32 cellular contexts compared by ENCODE assay signal in the genomic region with DNA sequence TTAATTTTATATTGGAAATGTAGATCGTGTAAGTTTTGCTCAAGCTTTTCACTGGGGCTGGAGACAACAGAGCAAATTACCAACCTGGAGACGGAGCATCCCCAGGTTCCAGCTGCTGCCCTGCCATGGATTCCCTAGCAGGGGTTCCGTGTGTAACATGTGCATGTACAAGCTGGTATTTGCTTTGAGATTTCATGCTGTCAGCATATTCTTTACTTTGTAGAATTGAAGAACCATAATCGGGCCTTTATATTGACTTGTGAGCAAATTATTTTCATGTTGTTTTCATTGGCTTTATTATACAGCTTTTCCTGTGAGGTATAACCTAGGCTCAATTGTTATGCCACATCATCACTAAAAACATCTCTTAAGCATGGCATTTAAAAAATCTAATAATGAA.
DNase-seq lines count a peak whose midpoint lies in the region; ATAC-seq, FAIRE-seq and TF ChIP-seq lines count a peak whose summit lies in the region.
"Had no signal": no experiment of that assay in that cellular context is flagged by ENCODE, and none has a peak within 500 bp of the region (broad histone marks: within the 10 kb centered on the region; RNA-seq: fewer than 3 reads in every experiment).

No MANE protein-coding gene starts in this region.

- H2BK20ac ChIP-seq in IMR-90 (ENCODE audit: low read depth, low read length): no peak overlapping the region

- H2AK9ac ChIP-seq in IMR-90 (replicated peaks; ENCODE audit: low read depth, low read length, poor library complexity): no peak overlapping the region

- no peak for TF ChIP-seq EP300 in HepG2 (IDR thresholded peaks at IDR 0.05; ENCODE audit: low read depth in 2 of 2, low read length in 2 of 2)
- no peak for TF ChIP-seq EP300 in HepG2 (CRISPR knock-in tag; IDR thresholded peaks at IDR 0.05; ENCODE audit: borderline replicate concordance)
- no peak for TF ChIP-seq EP300 in A549 (IDR thresholded peaks at IDR 0.05)
- no peak for TF ChIP-seq EP300 in K562 (IDR thresholded peaks at IDR 0.05; ENCODE audit: low read length)

- CTCF ChIA-PET in HepG2 (lab: Yijun Ruan, JAX; ENCODE audit: low intra/inter-chr PET ratio, low total read pairs) (no interaction called here), A549 (lab: Yijun Ruan, JAX) (no interaction called here), IMR-90 (lab: Yijun Ruan, JAX) (no interaction called here), K562 (lab: Yijun Ruan, JAX; ENCODE audit: low intra/inter-chr PET ratio) (no interaction called here)

- H3K23ac ChIP-seq in IMR-90 (ENCODE audit: low read depth, low read length): no peak overlapping the region

- no peaks in the 10 kb centered on the region for H3K9me1 ChIP-seq in IMR-90 (ENCODE audit: insufficient read depth, low read length)
- no peaks in the 10 kb centered on the region for H3K9me1 ChIP-seq in K562 (ENCODE audit: control insufficient read depth, insufficient read depth, low read length)

- WGBS in HepG2 (ENCODE audit: low lambda C conversion rate): 6% methylated on average over 4 of the region's 4 CpGs
- WGBS in right lobe of liver (ENCODE audit: insufficient coverage, low coverage, low lambda C conversion rate, missing lambda C conversion rate): 63% methylated on average over 4 of the region's 4 CpGs
- WGBS in A549 (ENCODE audit: missing lambda C conversion rate): 22% methylated on average over 4 of the region's 4 CpGs
- WGBS in IMR-90 (ENCODE audit: extremely low coverage in 2 of 2, insufficient read length in 1 of 2), 2 experiments: no CpG with 5 or more reads among the region's 4 CpGs
- WGBS in K562 (ENCODE audit: insufficient coverage, low coverage, missing lambda C conversion rate): 2% methylated on average over 4 of the region's 4 CpGs

- H4K5ac ChIP-seq in IMR-90 (ENCODE audit: low read depth, low read length): no peak overlapping the region

- no peak overlapping the region for H2AK5ac ChIP-seq in IMR-90 (ENCODE audit: low read depth, low read length)

- no peak overlapping the region for H3K18ac ChIP-seq in IMR-90 (ENCODE audit: low read depth, low read length)

- H2BK15ac ChIP-seq in IMR-90 (ENCODE audit: low read depth, low read length): no peak overlapping the region

- no peaks in the 10 kb centered on the region for H3K79me1 ChIP-seq in IMR-90 (ENCODE audit: low read depth in 1 of 2, low read length in 2 of 2)

- H3K4me3 ChIP-seq in HepG2 (replicated peaks in 1 of 3; ENCODE audit: insufficient read depth in 1 of 3, low read depth in 2 of 3, low read length in 3 of 3) (no peak overlapping the region), right lobe of liver (no peak overlapping the region), A549 (no peak overlapping the region), IMR-90 (ENCODE audit: insufficient read depth, low read depth, low read length) (no peak overlapping the region), K562 (no peak overlapping the region), dorsolateral prefrontal cortex (no peak overlapping the region)
- H3K4me3 ChIP-seq: BLaER1; BLaER1 treated with 17β-estradiol and CSF1 and Interleukin-3, amounts not matched to agents 10 nM and 100 nM had no signal

- H4K91ac ChIP-seq in IMR-90 (ENCODE audit: insufficient read depth, low read depth, low read length): no peak overlapping the region

- H3K27ac ChIP-seq in HepG2 (ENCODE audit: extremely low read length, insufficient read depth, low read length) (no peak overlapping the region), right lobe of liver (no peak overlapping the region), A549 (no peak overlapping the region), IMR-90 (ENCODE audit: insufficient read depth, low read length) (no peak overlapping the region), K562 (ENCODE audit: extremely low read depth, low read depth, low read length) (no peak overlapping the region), dorsolateral prefrontal cortex (no peak overlapping the region)
- H3K27ac ChIP-seq: 22Rv1; BLaER1; BLaER1 treated with 17β-estradiol and CSF1 and Interleukin-3, amounts not matched to agents 10 nM and 100 nM; C4-2B had no signal

- POLR2A ChIA-PET in HepG2 (lab: Yijun Ruan, JAX) (no interaction called here), A549 (lab: Yijun Ruan, JAX) (no interaction called here), IMR-90 (lab: Charles Lee; ENCODE audit: unreplicated experiment) (no interaction called here), K562 (lab: Yijun Ruan, JAX) (no interaction called here)

- TF ChIP-seq POLR2A in HepG2 (IDR thresholded peaks at IDR 0.05; ENCODE audit: insufficient read depth in 1 of 2, low read depth in 2 of 2, low read length in 2 of 2) (no peak), right lobe of liver (IDR thresholded peaks at IDR 0.05) (no peak), A549 (IDR thresholded peaks at IDR 0.05; ENCODE audit: low read length) (no peak), IMR-90 (IDR thresholded peaks at IDR 0.05; ENCODE audit: low read depth, low read length) (no peak), K562 (conservative IDR thresholded peaks at IDR 0.05) (no peak)

- DNase-seq in HepG2 (ENCODE audit: low spot score) (no peak), right lobe of liver (no peak), A549 (ENCODE audit: low read depth in 1 of 2, low spot score in 1 of 2) (no peak), IMR-90 (no peak), K562 (ENCODE audit: extremely low read depth in 1 of 4, low spot score in 3 of 4) (no peak), NCI-H146 treated with DMSO at 0.1 percent for 48 hours (lab: John Stamatoyannopoulos, UW; ENCODE audit: unreplicated experiment) (no peak), dorsolateral prefrontal cortex (no peak)
- no peak for DNase-seq in stimulated activated naive CD8-positive, alpha-beta T cell treated with anti-CD3 and anti-CD28 coated beads, Interleukin-15, Interleukin-2, amounts not matched to agents 100 U/mL and 50 U/mL, for 24 hours
- DNase-seq: 8988T; ACHN; AML-193; BE2C; C1 segment of cervical spinal cord; Caco-2; Calu3; CD4-positive, alpha-beta memory T cell; CD4-positive, alpha-beta T cell; CD4-positive, CD25-positive, alpha-beta regulatory T cell; CD8-positive, alpha-beta memory T cell; CD8-positive, alpha-beta T cell; COR-L47; DMS 273 treated with DMSO at 0.1 percent for 48 hours; DMS153; DMS53; DMS79; DMS79 treated with DMSO at 0.1 percent for 48 hours; DND-41; EL had no signal

- H3K27me3 ChIP-seq in HepG2 (ENCODE audit: control insufficient read depth in 1 of 2, insufficient read depth in 2 of 2, low read length in 2 of 2) (no peaks in the 10 kb centered on the region), right lobe of liver (no peaks in the 10 kb centered on the region), IMR-90 (ENCODE audit: control insufficient read depth, insufficient read depth, low read length) (no peaks in the 10 kb centered on the region), K562 (ENCODE audit: control insufficient read depth in 2 of 2, insufficient read depth in 2 of 2, low read length in 2 of 2) (no peaks in the 10 kb centered on the region), dorsolateral prefrontal cortex (no peaks in the 10 kb centered on the region)
- H3K27me3 ChIP-seq: BE2C; BLaER1; BLaER1 treated with 17β-estradiol and CSF1 and Interleukin-3, amounts not matched to agents 10 nM and 100 nM had no signal

- no peak for TF ChIP-seq CTCF in HepG2 (CRISPR knock-in tag; IDR thresholded peaks at IDR 0.05)
- TF ChIP-seq CTCF in right lobe of liver (IDR thresholded peaks at IDR 0.05): no peak
- TF ChIP-seq CTCF in A549 (IDR thresholded peaks at IDR 0.05): no peak
- no peak for TF ChIP-seq CTCF in IMR-90 (conservative IDR thresholded peaks at IDR 0.05; ENCODE audit: low read depth, low read length)
- no peak for TF ChIP-seq CTCF in K562 (IDR thresholded peaks at IDR 0.05 in 2 of 3, conservative IDR thresholded peaks at IDR 0.05 in 1 of 3; ENCODE audit: insufficient read depth in 2 of 3, low read depth in 1 of 3, low read length in 3 of 3)
- no peak for TF ChIP-seq CTCF in dorsolateral prefrontal cortex (IDR thresholded peaks at IDR 0.05 in 54 of 56, conservative IDR thresholded peaks at IDR 0.05 in 2 of 56; ENCODE audit: low read depth in 1 of 56, partially characterized antibody in 56 of 56)

- in situ Hi-C loops in HepG2 (cut with HindIII; ENCODE audit: extremely low pct_ligation_motif_present, low pct_unique_long_range_greater_than_20kb): no loop called here
- in situ Hi-C loops in IMR-90 (cut with MboI; ENCODE audit: low sequenced_read_pairs): no loop called here
- in situ Hi-C loops in K562 (cut with MboI): no loop called here

- no peaks in the 10 kb centered on the region for H3K9me3 ChIP-seq in HepG2 (ENCODE audit: low read length)
- H3K9me3 ChIP-seq in right lobe of liver: no peaks in the 10 kb centered on the region
- no peaks in the 10 kb centered on the region for H3K9me3 ChIP-seq in A549
- peaks cover 3% of the 10 kb centered on the region; the same call in 1 of the 2 replicates for H3K9me3 ChIP-seq in IMR-90 (ENCODE audit: control insufficient read depth, insufficient read depth, low read length)
- H3K9me3 ChIP-seq in K562 (replicated peaks; ENCODE audit: control insufficient read depth, insufficient read depth, low read depth, low read length): no peaks in the 10 kb centered on the region
- H3K9me3 ChIP-seq: BE2C; BLaER1; BLaER1 treated with 17β-estradiol and CSF1 and Interleukin-3, amounts not matched to agents 10 nM and 100 nM; Caco-2 had no signal

- H3K9ac ChIP-seq in HepG2 (ENCODE audit: insufficient read depth, low read depth, low read length) (no peak overlapping the region), IMR-90 (ENCODE audit: low read depth, low read length) (no peak overlapping the region), K562 (ENCODE audit: insufficient read depth in 1 of 2, low read depth in 2 of 2, low read length in 2 of 2) (no peak overlapping the region)
- H3K9ac ChIP-seq: BLaER1; BLaER1 treated with 17β-estradiol and CSF1 and Interleukin-3, amounts not matched to agents 10 nM and 100 nM had no signal

- H4K20me1 ChIP-seq in HepG2 (ENCODE audit: insufficient read depth, low read length): no peaks in the 10 kb centered on the region
- H4K20me1 ChIP-seq in IMR-90 (ENCODE audit: insufficient read depth, low read length): no peaks in the 10 kb centered on the region
- H4K20me1 ChIP-seq in K562 (replicated peaks; ENCODE audit: control insufficient read depth, insufficient read depth, low read length): no peaks in the 10 kb centered on the region
- H4K20me1 ChIP-seq: BLaER1; BLaER1 treated with 17β-estradiol and CSF1 and Interleukin-3, amounts not matched to agents 10 nM and 100 nM had no signal

- FAIRE-seq in HepG2 (lab: Jason Lieb, UNC) (no peak), A549 (lab: Jason Lieb, UNC) (no peak), K562 (lab: Jason Lieb, UNC) (no peak)

- H3K36me3 ChIP-seq in HepG2 (replicated peaks in 1 of 2; ENCODE audit: control insufficient read depth in 1 of 2, insufficient read depth in 2 of 2, low read length in 2 of 2) (no peaks in the 10 kb centered on the region), right lobe of liver (no peaks in the 10 kb centered on the region), IMR-90 (ENCODE audit: control insufficient read depth, insufficient read depth, low read length) (no peaks in the 10 kb centered on the region), K562 (ENCODE audit: control insufficient read depth, insufficient read depth, low read length) (no peaks in the 10 kb centered on the region)
- H3K36me3 ChIP-seq: BE2C; BLaER1; BLaER1 treated with 17β-estradiol and CSF1 and Interleukin-3, amounts not matched to agents 10 nM and 100 nM had no signal

- H3K4me1 ChIP-seq in HepG2 (ENCODE audit: insufficient read depth, low read length) (peaks cover 3% of the 10 kb centered on the region; the same call in 1 of the 2 replicates), right lobe of liver (no peaks in the 10 kb centered on the region), A549 (no peaks in the 10 kb centered on the region), IMR-90 (ENCODE audit: control insufficient read depth, insufficient read depth, low read length) (no peaks in the 10 kb centered on the region), K562 (replicated peaks in 1 of 2; ENCODE audit: control insufficient read depth in 2 of 2, insufficient read depth in 2 of 2, low read length in 2 of 2) (no peaks in the 10 kb centered on the region)
- H3K4me1 ChIP-seq: BE2C; BLaER1; BLaER1 treated with 17β-estradiol and CSF1 and Interleukin-3, amounts not matched to agents 10 nM and 100 nM; Caco-2 had no signal

- no peak overlapping the region for H3K4me2 ChIP-seq in HepG2 (ENCODE audit: low read depth, low read length)
- H3K4me2 ChIP-seq in A549: no peak overlapping the region
- H3K4me2 ChIP-seq in IMR-90 (ENCODE audit: low read depth, low read length): no peak overlapping the region
- no peak overlapping the region for H3K4me2 ChIP-seq in K562 (ENCODE audit: insufficient read depth, low read length)
- H3K4me2 ChIP-seq: BLaER1; BLaER1 treated with 17β-estradiol and CSF1 and Interleukin-3, amounts not matched to agents 10 nM and 100 nM had no signal

- BruUV-seq in HepG2 (replicated peaks; lab: Mats Ljungman, UMichigan): no TSS peak
- no TSS peak for BruUV-seq in IMR-90 (replicated peaks; lab: Mats Ljungman, UMichigan)
- BruUV-seq in K562 (replicated peaks; lab: Mats Ljungman, UMichigan): no TSS peak

- intact Hi-C loops in HepG2 (cut with micrococcal nuclease; ENCODE audit: unreplicated experiment) (no loop called here), right lobe of liver (cut with DNase I) (no loop called here), IMR-90 (cut with micrococcal nuclease) (no loop called here), K562 (cut with micrococcal nuclease) (no loop called here), dorsolateral prefrontal cortex (cut with DNase I) (no loop called here)

- no peaks in the 10 kb centered on the region for H3K79me2 ChIP-seq in HepG2 (ENCODE audit: insufficient read depth, low read length)
- no peaks in the 10 kb centered on the region for H3K79me2 ChIP-seq in K562 (ENCODE audit: control insufficient read depth, insufficient read depth, low read length)

- no peak for ATAC-seq in HepG2
- no peak for ATAC-seq in right lobe of liver
- ATAC-seq in A549: no peak
- no peak for ATAC-seq in IMR-90 (ENCODE audit: low read depth)
- ATAC-seq in K562: no peak
- no peak for ATAC-seq in stimulated activated naive CD8-positive, alpha-beta T cell treated with anti-CD3 and anti-CD28 coated beads, Interleukin-15, Interleukin-2, amounts not matched to agents 100 U/mL and 50 U/mL, for 24 hours
- ATAC-seq: CD8-positive, alpha-beta T cell had no signal

- H2AFZ ChIP-seq in HepG2 (ENCODE audit: low read length): no peak overlapping the region
- H2AFZ ChIP-seq in IMR-90 (replicated peaks; ENCODE audit: low read length, poor library complexity): no peak overlapping the region
- no peak overlapping the region for H2AFZ ChIP-seq in K562 (ENCODE audit: low read depth, low read length)

- TF ChIP-seq RAD21 in HepG2 (CRISPR knock-in tag; IDR thresholded peaks at IDR 0.05) (no peak), A549 (conservative IDR thresholded peaks at IDR 0.05 in 1 of 2, IDR thresholded peaks at IDR 0.05 in 1 of 2) (no peak), IMR-90 (IDR thresholded peaks at IDR 0.05; ENCODE audit: low read length) (no peak), K562 (CRISPR knock-in tag; conservative IDR thresholded peaks at IDR 0.05 in 1 of 2, IDR thresholded peaks at IDR 0.05 in 1 of 2) (no peak)

- H4K8ac ChIP-seq in IMR-90 (ENCODE audit: low read depth in 2 of 2, low read length in 2 of 2): no peak overlapping the region

- no peak overlapping the region for H3K14ac ChIP-seq in IMR-90 (replicated peaks; ENCODE audit: low read depth, low read length)

- no peak overlapping the region for H2BK5ac ChIP-seq in IMR-90 (ENCODE audit: low read depth, low read length, poor library complexity, severe bottlenecking)

- no peak overlapping the region for H2BK120ac ChIP-seq in IMR-90 (ENCODE audit: low read depth, low read length)

- no peak overlapping the region for H3K4ac ChIP-seq in IMR-90 (ENCODE audit: low read depth, low read length)

- no peak overlapping the region for H3K56ac ChIP-seq in IMR-90 (ENCODE audit: extremely low read depth, insufficient read depth, low read length)

- dilution Hi-C loops in IMR-90 (cut with HindIII; ENCODE audit: low sequenced_read_pairs, unreplicated experiment): no loop called here

Comparison
In these comparisons a context has a peak if more than half of its experiments do, and no peak if none do; other contexts are left out.
1. Of the 241 proteins assayed by ChIP-seq in both HepG2 and K562: peak only in HepG2: MAFK; only in K562: none; in both: MAFF; in neither: 239.